Comparison of ENCODE assay signal across 17 cellular contexts in the genomic region with DNA sequence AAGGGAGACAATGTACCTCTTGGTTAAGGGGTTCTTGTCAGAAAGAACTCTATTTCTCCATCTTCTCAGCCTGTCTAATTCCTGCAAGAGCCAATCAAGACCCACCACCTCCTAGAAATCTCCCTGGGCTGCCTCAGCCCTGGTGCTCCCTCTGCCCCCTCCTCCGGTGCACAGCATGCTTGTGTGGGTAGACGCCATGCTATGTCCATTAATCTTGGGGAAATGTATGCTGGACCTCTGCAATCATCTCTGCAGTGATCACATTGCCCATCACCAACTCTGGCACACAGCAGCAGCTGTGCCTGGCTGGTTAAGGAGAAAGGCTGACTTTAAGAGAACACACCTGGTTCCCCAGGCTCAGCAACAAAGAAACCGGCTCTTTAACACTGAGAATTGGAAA. TPM values are rescaled to one million over a fixed set of nuclear protein-coding genes. Genes with fewer than 3 reads are reported as not detected.
A peak's percentile ranks its signal among the peaks of the same experiment; 100 is the strongest.
DNase-seq lines count a peak whose midpoint lies in the region; TF ChIP-seq lines count a peak whose summit lies in the region.
"Had no signal": no experiment of that assay in that cellular context is flagged by ENCODE, and none has a peak within 500 bp of the region (broad histone marks: within the 10 kb centered on the region; RNA-seq: fewer than 3 reads in every experiment).

No MANE protein-coding gene starts in this region.

- H4K20me1 ChIP-seq in hepatocyte (ENCODE audit: insufficient read depth, poor library complexity, severe bottlenecking), result no peaks in the 10 kb centered on the region

- H4K91ac ChIP-seq in neuronal stem cell (ENCODE audit: low read depth, low read length, poor library complexity) (no peak overlapping the region), trophoblast cell (ENCODE audit: low read depth, low read length) (no peak overlapping the region)

- no peaks in the 10 kb centered on the region for H3K9me3 ChIP-seq in A673 (ENCODE audit: low read depth, low read length, poor library complexity, severe bottlenecking)
- H3K9me3 ChIP-seq in hepatocyte (ENCODE audit: low read depth), result no peaks in the 10 kb centered on the region
- H3K9me3 ChIP-seq in neuronal stem cell (replicated peaks in 1 of 2; ENCODE audit: control insufficient read depth in 2 of 2, insufficient read depth in 1 of 2, low read depth in 1 of 2, low read length in 2 of 2), result no peaks in the 10 kb centered on the region
- H3K9me3 ChIP-seq in trophoblast cell (ENCODE audit: insufficient read depth, low read depth, low read length), result no peaks in the 10 kb centered on the region
- H3K9me3 ChIP-seq: BE2C, Peyer's patch had no signal

- BruUV-seq in A673 (replicated peaks; lab: Mats Ljungman, UMichigan), result no TSS peak

- H3K36me3 ChIP-seq in A673 (ENCODE audit: insufficient read depth, low read length, poor library complexity, severe bottlenecking) (no peaks in the 10 kb centered on the region), hepatocyte (replicated peaks; ENCODE audit: insufficient read depth, low read depth) (no peaks in the 10 kb centered on the region), neuronal stem cell (replicated peaks in 1 of 2; ENCODE audit: control insufficient read depth in 2 of 2, insufficient read depth in 2 of 2, low read length in 2 of 2) (no peaks in the 10 kb centered on the region), trophoblast cell (ENCODE audit: control insufficient read depth in 1 of 2, insufficient read depth in 2 of 2, low read length in 2 of 2) (peaks cover 0 to 2% of the 10 kb centered on the region in 2 experiments)
- H3K36me3 ChIP-seq: BE2C, Peyer's patch had no signal

- H2BK5ac ChIP-seq in neuronal stem cell (ENCODE audit: low read length), result no peak overlapping the region
- no peak overlapping the region for H2BK5ac ChIP-seq in trophoblast cell (ENCODE audit: low read depth, low read length, poor library complexity)

- H2AK5ac ChIP-seq in neuronal stem cell (ENCODE audit: low read depth, low read length) (no peak overlapping the region), trophoblast cell (ENCODE audit: low read length) (no peak overlapping the region)

- H3K4me2 ChIP-seq in hepatocyte, result peak overlapping the region; percentile 58
- no peak overlapping the region for H3K4me2 ChIP-seq in neuronal stem cell (ENCODE audit: insufficient read depth, low read length, poor library complexity, severe bottlenecking)
- H3K4me2 ChIP-seq in trophoblast cell (ENCODE audit: low read length), result no peak overlapping the region

- no peak overlapping the region for H4K12ac ChIP-seq in trophoblast cell (ENCODE audit: low read depth, low read length)

- H3K4me1 ChIP-seq in A673 (ENCODE audit: insufficient read depth, low read length, poor library complexity, severe bottlenecking) (peaks cover 59% of the 10 kb centered on the region), hepatocyte (ENCODE audit: insufficient read depth) (peaks cover 33% of the 10 kb centered on the region), neuronal stem cell (ENCODE audit: control insufficient read depth in 2 of 2, insufficient read depth in 1 of 2, low read depth in 1 of 2, low read length in 2 of 2) (peaks cover 12 to 23% of the 10 kb centered on the region in 2 donors), trophoblast cell (ENCODE audit: control insufficient read depth in 1 of 2, insufficient read depth in 2 of 2, low read length in 2 of 2) (no peaks in the 10 kb centered on the region)

- no peak overlapping the region for H3K14ac ChIP-seq in neuronal stem cell (ENCODE audit: low read length)
- no peak overlapping the region for H3K14ac ChIP-seq in trophoblast cell (ENCODE audit: low read length)

- H3K9ac ChIP-seq in neuronal stem cell (ENCODE audit: low read depth, low read length, poor library complexity) (no peak overlapping the region), trophoblast cell (ENCODE audit: low read length) (no peak overlapping the region)

- H3K18ac ChIP-seq in neuronal stem cell (ENCODE audit: low read length) (peak overlapping the region; percentile 9), trophoblast cell (ENCODE audit: low read length) (no peak overlapping the region)

- no peaks in the 10 kb centered on the region for H3K79me1 ChIP-seq in neuronal stem cell (ENCODE audit: low read depth, low read length)
- H3K79me1 ChIP-seq in trophoblast cell (ENCODE audit: low read length), result no peaks in the 10 kb centered on the region

- WGBS in hepatocyte (ENCODE audit: low lambda C conversion rate, missing lambda C conversion rate), result 70% methylated on average over 3 of the region's 3 CpGs
- no CpG with 5 or more reads among the region's 3 CpGs for WGBS in neuronal stem cell (ENCODE audit: extremely low coverage in 2 of 2, insufficient read length in 2 of 2, insufficient replicate concordance in 1 of 2), 2 donors
- WGBS in trophoblast cell (ENCODE audit: extremely low coverage, insufficient coverage, insufficient read length), result no CpG with 5 or more reads among the region's 3 CpGs

- DNase-seq in A673 (ENCODE audit: low spot score) (no peak), NCI-H69 (lab: John Stamatoyannopoulos, UW) (peak; percentile 85), hepatocyte (ENCODE audit: low spot score) (no peak), neuronal stem cell (ENCODE audit: low spot score) (no peak), NCI-H1105 (lab: John Stamatoyannopoulos, UW) (no peak), NCI-H446 treated with DMSO at 0.1 percent for 48 hours (lab: John Stamatoyannopoulos, UW) (no peak), trophoblast cell (no peak)
- DNase-seq in activated naive CD4-positive, alpha-beta T cell treated with anti-CD3 and anti-CD28 coated beads, Interleukin-2, amount 50 U/mL, for 16 hours, result no peak
- DNase-seq: BE2C; CD4-positive, alpha-beta memory T cell; H7; NCI-H2029 treated with DMSO at 0.1 percent for 48 hours; NCI-H2171 treated with DMSO at 0.1 percent for 48 hours; NCI-H510A treated with DMSO at 0.1 percent for 48 hours; Peyer's patch; SHP77 treated with DMSO at 0.1 percent for 48 hours had no signal

- H2BK12ac ChIP-seq in neuronal stem cell (ENCODE audit: low read length) (no peak overlapping the region), trophoblast cell (ENCODE audit: low read length) (no peak overlapping the region)

- H3K27me3 ChIP-seq in A673 (replicated peaks; ENCODE audit: insufficient read depth, low read depth, low read length, poor library complexity) (no peaks in the 10 kb centered on the region), hepatocyte (no peaks in the 10 kb centered on the region), neuronal stem cell (ENCODE audit: control insufficient read depth in 3 of 3, insufficient read depth in 3 of 3, low read depth in 1 of 3, low read length in 3 of 3) (no peaks in the 10 kb centered on the region), trophoblast cell (ENCODE audit: insufficient read depth, low read length) (no peaks in the 10 kb centered on the region)
- H3K27me3 ChIP-seq: BE2C, Peyer's patch had no signal

- H2BK15ac ChIP-seq in neuronal stem cell (ENCODE audit: low read length), result no peak overlapping the region

- H2AFZ ChIP-seq in hepatocyte, result no peak overlapping the region
- H2AFZ ChIP-seq in neuronal stem cell (ENCODE audit: low read length), result no peak overlapping the region
- H2AFZ ChIP-seq in trophoblast cell (ENCODE audit: insufficient read depth, low read length, poor library complexity), result no peak overlapping the region

- intact Hi-C loops in A673 (cut with micrococcal nuclease; ENCODE audit: unreplicated experiment), result no loop called here

- H3K79me2 ChIP-seq in hepatocyte (peaks cover 50% of the 10 kb centered on the region), trophoblast cell (ENCODE audit: control insufficient read depth, insufficient read depth, low read length, poor library complexity) (peaks cover 2% of the 10 kb centered on the region)

- H3K9me2 ChIP-seq in hepatocyte (replicated peaks; ENCODE audit: insufficient read depth), result no peaks in the 10 kb centered on the region

- POLR2A ChIA-PET in A673 (lab: Charles Lee; ENCODE audit: low non-redundant PET), result no interaction called here

- H2BK120ac ChIP-seq in neuronal stem cell (ENCODE audit: low read depth, low read length) (no peak overlapping the region), trophoblast cell (ENCODE audit: insufficient read depth, low read length, poor library complexity) (no peak overlapping the region)

- H3K27ac ChIP-seq in A673 (ENCODE audit: low read depth, low read length, poor library complexity, severe bottlenecking), result peak overlapping the region; percentile 12
- peak overlapping the region; percentile 47 for H3K27ac ChIP-seq in hepatocyte
- H3K27ac ChIP-seq in neuronal stem cell (replicated peaks; ENCODE audit: low read length), result no peak overlapping the region
- no peak overlapping the region for H3K27ac ChIP-seq in trophoblast cell (ENCODE audit: low read depth, low read length)
- H3K27ac ChIP-seq: Peyer's patch had no signal

- H3K4ac ChIP-seq in neuronal stem cell (ENCODE audit: low read length) (no peak overlapping the region), trophoblast cell (ENCODE audit: low read depth, low read length) (no peak overlapping the region)

- CTCF ChIA-PET in A673 (lab: Charles Lee), result no interaction called here

- TF ChIP-seq CTCF in A673 (conservative IDR thresholded peaks at IDR 0.05; ENCODE audit: low read depth, low read length) (no peak), hepatocyte (IDR thresholded peaks at IDR 0.05; ENCODE audit: poor library complexity) (no peak)

- no peak overlapping the region for H3K4me3 ChIP-seq in A673 (ENCODE audit: low read depth, low read length, poor library complexity, severe bottlenecking)
- no peak overlapping the region for H3K4me3 ChIP-seq in hepatocyte
- H3K4me3 ChIP-seq in neuronal stem cell (ENCODE audit: low read length in 2 of 2), result no peak overlapping the region
- no peak overlapping the region for H3K4me3 ChIP-seq in trophoblast cell (ENCODE audit: low read depth, low read length)
- H3K4me3 ChIP-seq: K562, Peyer's patch had no signal

- no peak overlapping the region for H3K23ac ChIP-seq in neuronal stem cell (ENCODE audit: low read depth, low read length, poor library complexity)
- no peak overlapping the region for H3K23ac ChIP-seq in trophoblast cell (ENCODE audit: low read length)

- H4K8ac ChIP-seq in neuronal stem cell (ENCODE audit: low read depth, low read length) (no peak overlapping the region), trophoblast cell (ENCODE audit: low read depth, low read length) (no peak overlapping the region)

RNA-seq across cellular contexts. Expression of a gene that starts 37.3 kb away (rescaled TPM):
- total RNA-seq in A673 (2021) (54.9 and 57.1 TPM in 2 replicates), hepatocyte (10.6 and 13.6 TPM in 2 replicates)
- polyA plus RNA-seq in hepatocyte, result 7.3 and 8.4 TPM in 2 replicates
- 9.8 TPM for polyA plus RNA-seq in neuronal stem cell (2013, experiment 1 of 2)
- polyA plus RNA-seq in neuronal stem cell (2013, experiment 2 of 2), result 9.8 TPM
- polyA plus RNA-seq in trophoblast cell (2013), result 8.3 and 8.6 TPM in 2 replicates

Comparison
In these comparisons a context has a peak if more than half of its experiments do, and no peak if none do; other contexts are left out.
1. H3K27ac ChIP-seq: peak in A673 (single experiment) and hepatocyte (single experiment); none in neuronal stem cell (single experiment) and trophoblast cell (single experiment).